ENCODE assay signal across 1 cellular context in genomic region chr9:87751423-87751822, GRCh38.
TF ChIP-seq lines count a peak whose summit lies in the region.

No MANE protein-coding gene starts in this region.

TF ChIP-seq in H1, 55 proteins besides CTCF, POLR2A, EP300 and RAD21:
- TF ChIP-seq FOSL1 (IDR thresholded peaks at IDR 0.05; ENCODE audit: insufficient read depth, low read depth, low read length) (no peak), CBX8 (IDR thresholded peaks at IDR 0.05; ENCODE audit: borderline replicate concordance, low read depth, low read length) (no peak), CREB1 (IDR thresholded peaks at IDR 0.05) (no peak), USF2 (IDR thresholded peaks at IDR 0.05; ENCODE audit: low read length) (no peak), JUN (IDR thresholded peaks at IDR 0.05; ENCODE audit: low read depth, low read length) (no peak), CHD1 (IDR thresholded peaks at IDR 0.05; ENCODE audit: low read depth, low read length) (no peak), EZH2 (IDR thresholded peaks at IDR 0.05; ENCODE audit: low read depth, low read length, severe bottlenecking) (no peak), YY1 (IDR thresholded peaks at IDR 0.05; ENCODE audit: low read depth, low read length) (no peak), BACH1 (IDR thresholded peaks at IDR 0.05; ENCODE audit: low read length) (no peak), CBX5 (IDR thresholded peaks at IDR 0.05; ENCODE audit: low read depth, low read length) (no peak), CTBP2 (IDR thresholded peaks at IDR 0.05; ENCODE audit: borderline replicate concordance, insufficient read depth, insufficient read length, low read length) (no peak), RFX5 (IDR thresholded peaks at IDR 0.05; ENCODE audit: borderline replicate concordance, low read depth, low read length) (no peak), SIN3A (conservative IDR thresholded peaks at IDR 0.05 in 1 of 2, IDR thresholded peaks at IDR 0.05 in 1 of 2; ENCODE audit: low read depth in 1 of 2, low read length in 2 of 2) (no peak), BRCA1 (IDR thresholded peaks at IDR 0.05; ENCODE audit: low read depth, low read length) (no peak)
